In genomic region chr5:132748522-132749000, GRCh38 we compare ENCODE assay signal across 2 cellular contexts.
TF ChIP-seq lines count a peak whose summit lies in the region.

No MANE protein-coding gene starts in this region.

TF ChIP-seq in WTC11, 78 proteins besides CTCF, POLR2A, EP300 and RAD21:
- no peak for TF ChIP-seq FOXK1 (CRISPR knock-in tag; IDR thresholded peaks at IDR 0.05)
- TF ChIP-seq OVOL2 (CRISPR knock-in tag; IDR thresholded peaks at IDR 0.05; ENCODE audit: borderline replicate concordance) = no peak
- TF ChIP-seq JUN (CRISPR knock-in tag; IDR thresholded peaks at IDR 0.05) = no peak
- TF ChIP-seq MLX (CRISPR knock-in tag; IDR thresholded peaks at IDR 0.05) = no peak
- TF ChIP-seq ZBTB21 (CRISPR knock-in tag; IDR thresholded peaks at IDR 0.05; ENCODE audit: borderline replicate concordance) = no peak
- TF ChIP-seq, protein P1, sequence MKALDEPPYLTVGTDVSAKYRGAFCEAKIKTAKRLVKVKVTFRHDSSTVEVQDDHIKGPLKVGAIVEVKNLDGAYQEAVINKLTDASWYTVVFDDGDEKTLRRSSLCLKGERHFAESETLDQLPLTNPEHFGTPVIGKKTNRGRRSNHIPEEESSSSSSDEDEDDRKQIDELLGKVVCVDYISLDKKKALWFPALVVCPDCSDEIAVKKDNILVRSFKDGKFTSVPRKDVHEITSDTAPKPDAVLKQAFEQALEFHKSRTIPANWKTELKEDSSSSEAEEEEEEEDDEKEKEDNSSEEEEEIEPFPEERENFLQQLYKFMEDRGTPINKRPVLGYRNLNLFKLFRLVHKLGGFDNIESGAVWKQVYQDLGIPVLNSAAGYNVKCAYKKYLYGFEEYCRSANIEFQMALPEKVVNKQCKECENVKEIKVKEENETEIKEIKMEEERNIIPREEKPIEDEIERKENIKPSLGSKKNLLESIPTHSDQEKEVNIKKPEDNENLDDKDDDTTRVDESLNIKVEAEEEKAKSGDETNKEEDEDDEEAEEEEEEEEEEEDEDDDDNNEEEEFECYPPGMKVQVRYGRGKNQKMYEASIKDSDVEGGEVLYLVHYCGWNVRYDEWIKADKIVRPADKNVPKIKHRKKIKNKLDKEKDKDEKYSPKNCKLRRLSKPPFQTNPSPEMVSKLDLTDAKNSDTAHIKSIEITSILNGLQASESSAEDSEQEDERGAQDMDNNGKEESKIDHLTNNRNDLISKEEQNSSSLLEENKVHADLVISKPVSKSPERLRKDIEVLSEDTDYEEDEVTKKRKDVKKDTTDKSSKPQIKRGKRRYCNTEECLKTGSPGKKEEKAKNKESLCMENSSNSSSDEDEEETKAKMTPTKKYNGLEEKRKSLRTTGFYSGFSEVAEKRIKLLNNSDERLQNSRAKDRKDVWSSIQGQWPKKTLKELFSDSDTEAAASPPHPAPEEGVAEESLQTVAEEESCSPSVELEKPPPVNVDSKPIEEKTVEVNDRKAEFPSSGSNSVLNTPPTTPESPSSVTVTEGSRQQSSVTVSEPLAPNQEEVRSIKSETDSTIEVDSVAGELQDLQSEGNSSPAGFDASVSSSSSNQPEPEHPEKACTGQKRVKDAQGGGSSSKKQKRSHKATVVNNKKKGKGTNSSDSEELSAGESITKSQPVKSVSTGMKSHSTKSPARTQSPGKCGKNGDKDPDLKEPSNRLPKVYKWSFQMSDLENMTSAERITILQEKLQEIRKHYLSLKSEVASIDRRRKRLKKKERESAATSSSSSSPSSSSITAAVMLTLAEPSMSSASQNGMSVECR (CRISPR knock-in tag; IDR thresholded peaks at IDR 0.05; ENCODE audit: borderline replicate concordance) = no peak
- TF ChIP-seq CDX4 (CRISPR knock-in tag; IDR thresholded peaks at IDR 0.05; ENCODE audit: borderline replicate concordance) = no peak
- no peak for TF ChIP-seq KAT7 (CRISPR knock-in tag; IDR thresholded peaks at IDR 0.05; ENCODE audit: borderline replicate concordance)
- TF ChIP-seq ZNF423 (CRISPR knock-in tag; IDR thresholded peaks at IDR 0.05) = no peak
- TF ChIP-seq CBFB (CRISPR knock-in tag; IDR thresholded peaks at IDR 0.05; ENCODE audit: low read depth) = no peak
- TF ChIP-seq TEAD1 (CRISPR knock-in tag; IDR thresholded peaks at IDR 0.05) = no peak
- TF ChIP-seq ZNF281 (CRISPR knock-in tag; IDR thresholded peaks at IDR 0.05) = no peak
- no peak for TF ChIP-seq NR3C1 (CRISPR knock-in tag; conservative IDR thresholded peaks at IDR 0.05; ENCODE audit: low read depth)
- TF ChIP-seq MXD4 (CRISPR knock-in tag; IDR thresholded peaks at IDR 0.05; ENCODE audit: borderline replicate concordance) = no peak
- TF ChIP-seq, protein P2, sequence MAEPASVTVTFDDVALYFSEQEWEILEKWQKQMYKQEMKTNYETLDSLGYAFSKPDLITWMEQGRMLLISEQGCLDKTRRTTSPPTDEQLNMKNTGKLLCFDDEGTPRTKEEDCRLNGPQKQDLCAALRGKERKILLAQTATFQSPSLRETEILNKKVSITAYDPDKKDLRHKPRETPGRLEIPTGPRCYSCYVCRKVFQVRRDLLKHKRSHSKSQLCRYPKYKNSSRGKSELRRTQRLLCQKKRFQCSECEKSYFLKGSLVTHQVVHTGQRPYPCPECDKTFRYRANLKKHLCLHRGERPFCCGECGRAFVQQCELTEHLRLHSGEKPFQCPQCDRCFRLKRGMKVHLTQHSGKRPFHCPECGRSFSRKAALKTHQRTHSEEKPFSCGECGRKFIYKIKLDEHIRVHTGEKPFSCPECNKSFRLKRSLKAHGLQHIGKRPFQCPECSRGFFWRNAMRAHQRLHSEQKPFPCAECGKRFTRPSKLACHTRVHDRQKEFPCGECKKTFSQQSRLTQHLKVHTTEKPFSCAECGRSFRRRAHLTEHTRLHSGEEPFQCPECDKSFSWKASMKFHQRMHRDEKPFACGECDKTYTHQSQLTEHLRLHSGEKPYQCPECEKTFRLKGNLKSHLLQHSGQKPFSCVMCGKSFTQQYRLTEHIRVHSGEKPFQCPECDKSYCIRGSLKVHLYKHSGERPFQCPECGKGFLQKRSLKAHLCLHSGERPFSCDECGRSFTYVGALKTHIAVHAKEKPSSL (CRISPR knock-in tag; conservative IDR thresholded peaks at IDR 0.05) = no peak
- no peak for TF ChIP-seq ESRRA (CRISPR knock-in tag; IDR thresholded peaks at IDR 0.05; ENCODE audit: borderline replicate concordance)

TF ChIP-seq in H1, 55 proteins besides CTCF, POLR2A, EP300 and RAD21:
- no peak for TF ChIP-seq RXRA (IDR thresholded peaks at IDR 0.05; ENCODE audit: insufficient read depth, low read depth, low read length)
